In the genomic region with DNA sequence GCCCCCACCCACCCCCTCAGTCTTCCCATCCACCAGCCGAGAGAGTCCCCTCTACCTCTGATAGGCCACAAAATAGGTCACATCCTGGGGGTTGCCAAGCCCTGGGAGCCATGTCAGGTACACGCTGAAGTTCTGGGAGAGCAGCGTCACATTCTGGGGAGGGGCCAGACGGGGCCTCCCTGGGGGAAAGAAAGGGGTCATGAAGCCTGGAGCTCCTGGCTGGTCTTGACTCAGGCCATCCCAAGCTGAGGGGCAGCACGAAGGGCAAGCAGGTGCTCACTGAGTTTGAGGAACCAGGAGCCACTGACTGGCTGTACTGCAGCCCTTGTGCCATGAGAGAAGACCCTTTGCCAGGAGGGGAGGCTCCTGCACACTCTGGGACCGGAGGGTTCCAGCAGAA, we compare ENCODE assay signal across 24 cellular contexts. TPM values are rescaled to one million over a fixed set of nuclear protein-coding genes. Genes with fewer than 3 reads are reported as not detected.
DNase-seq lines count a peak whose midpoint lies in the region; ATAC-seq, FAIRE-seq and TF ChIP-seq lines count a peak whose summit lies in the region.
"Had no signal": no experiment of that assay in that cellular context is flagged by ENCODE, and none has a peak within 500 bp of the region (broad histone marks: within the 10 kb centered on the region; RNA-seq: fewer than 3 reads in every experiment).

No MANE protein-coding gene starts in this region.

- H3K36me3 ChIP-seq in heart right ventricle (no peaks in the 10 kb centered on the region), Karpas-422 (ENCODE audit: insufficient read depth, low read length) (no peaks in the 10 kb centered on the region), pancreas (no peaks in the 10 kb centered on the region)
- H3K36me3 ChIP-seq: HAP-1 had no signal

- H3K4me3 ChIP-seq in heart right ventricle (no peak overlapping the region), Karpas-422 (ENCODE audit: low read length) (no peak overlapping the region), pancreas (no peak overlapping the region)
- H3K4me3 ChIP-seq: A549, BLaER1, HAP-1 had no signal

- no peaks in the 10 kb centered on the region; the same call in 1 of the 2 replicates for H4K20me1 ChIP-seq in Karpas-422 (ENCODE audit: insufficient read depth, low read depth, low read length)

- H3K27ac ChIP-seq in heart right ventricle (no peak overlapping the region), Karpas-422 (ENCODE audit: low read length) (no peak overlapping the region), pancreas (peak overlapping the region; percentile 13 to 55 (median 28))
- H3K27ac ChIP-seq: A549, BLaER1, C4-2B had no signal

- no peak overlapping the region for H3K4me2 ChIP-seq in Karpas-422 (ENCODE audit: low read depth, low read length, poor library complexity, severe bottlenecking)
- H3K4me2 ChIP-seq: A549, BLaER1 had no signal

- DNase-seq in Right ventricle myocardium inferior (ENCODE audit: missing footprints): peak; percentile 39
- DNase-seq in heart right ventricle: no peak
- DNase-seq in Karpas-422: peak; percentile 9
- peak; percentile 37 for DNase-seq in ecto neural progenitor cell (ENCODE audit: low spot score)
- no peak for DNase-seq in pancreas
- no peak for DNase-seq in NCI-H187 treated with DMSO at 0.1 percent for 48 hours (lab: John Stamatoyannopoulos, UW)
- DNase-seq in NCI-H2081 (lab: John Stamatoyannopoulos, UW): no peak
- no peak for DNase-seq in cerebellum (ENCODE audit: low spot score)
- DNase-seq: 8988T; ACHN; Caco-2; CD4-positive, CD25-positive, alpha-beta regulatory T cell; CD8-positive, alpha-beta T cell; DMS153; DND-41; GOT3; HFFc6 had no signal

- H3K9ac ChIP-seq in Karpas-422 (ENCODE audit: low read length): no peak overlapping the region
- H3K9ac ChIP-seq: BLaER1 had no signal

- TF ChIP-seq CTCF in heart right ventricle (IDR thresholded peaks at IDR 0.05): no peak
- TF ChIP-seq CTCF in pancreas (IDR thresholded peaks at IDR 0.05): no peak

- peaks cover 53% of the 10 kb centered on the region for H3K79me2 ChIP-seq in Karpas-422 (ENCODE audit: low read length)

- H3K27me3 ChIP-seq in heart right ventricle: peaks cover 0 to 5% (median 0%) of the 10 kb centered on the region in 7 donors
- H3K27me3 ChIP-seq in Karpas-422 (ENCODE audit: low read length): no peaks in the 10 kb centered on the region
- H3K27me3 ChIP-seq in pancreas: no peaks in the 10 kb centered on the region

- no peaks in the 10 kb centered on the region for H3K9me2 ChIP-seq in Karpas-422 (replicated peaks; ENCODE audit: insufficient read depth, low read length)

- H3K4me1 ChIP-seq in heart right ventricle (no peaks in the 10 kb centered on the region), Karpas-422 (ENCODE audit: low read length) (peaks cover 21% of the 10 kb centered on the region), pancreas (peaks cover 18 to 34% (median 33%) of the 10 kb centered on the region in 3 donors)
- H3K4me1 ChIP-seq: A549 had no signal

- H2AFZ ChIP-seq in Karpas-422 (ENCODE audit: low read length): no peak overlapping the region

- no peaks in the 10 kb centered on the region for H3K9me3 ChIP-seq in heart right ventricle
- no peaks in the 10 kb centered on the region for H3K9me3 ChIP-seq in Karpas-422 (ENCODE audit: low read length)
- H3K9me3 ChIP-seq in pancreas: no peaks in the 10 kb centered on the region
- H3K9me3 ChIP-seq: A549, BLaER1, Caco-2, HAP-1 had no signal

- no peak for FAIRE-seq in pancreas (lab: Jason Lieb, UNC)
- FAIRE-seq: A549, G401.6, GM12892, H54 had no signal

- ATAC-seq in Right ventricle myocardium inferior (no peak), heart right ventricle (no peak), pancreas (no peak)
- ATAC-seq: A549; CD8-positive, alpha-beta T cell had no signal

- WGBS in heart right ventricle, 2 donors: 82 to 84% methylated on average over 6 of the region's 6 CpGs
- 85 to 92% methylated on average over 6 of the region's 6 CpGs for WGBS in pancreas, 2 donors

- intact Hi-C loops in Right ventricle myocardium inferior (cut with DNase I) (no loop called here), heart right ventricle (cut with DNase I) (no loop called here), pancreas (cut with DNase I) (loop anchor here in 1 of 3 donors (10.0 kb wide), 1 partner anchor 106 kb away; no protein-coding TSS in a partner anchor)

RNA-seq across cellular contexts. Expression of a gene that starts 6.4 kb away (rescaled TPM):
- total RNA-seq in Right ventricle myocardium inferior (2.8 TPM), heart right ventricle (1 to 10 TPM; 2.0 to 3.7 (median 2.6) TPM), pancreas (1 to 10 TPM; 3.0 to 8.4 (median 4.7) TPM), cerebellum (0.54 TPM)
- polyA plus RNA-seq in heart right ventricle (1 to 10 TPM in 1 of 2 donors, under 1 TPM in 1; 0.51 to 1.2 TPM), pancreas (1 to 10 TPM; 2.3 to 3.4 TPM)
- total RNA-seq in Karpas-422 (2014; rRNA removed; shearing (Covaris generic); ENCODE audit: low replicate concordance): 17.7 and 18.1 TPM in 2 replicates
- total RNA-seq: HFFc6 had no signal

RNA-seq across cellular contexts. Expression of a gene that starts 37.7 kb away (rescaled TPM):
- total RNA-seq in Right ventricle myocardium inferior (0.24 TPM), heart right ventricle (1 to 10 TPM in 1 of 10 donors, under 1 TPM in 8, not detected in 1; 0.13 to 1.6 (median 0.31) TPM), pancreas (100 to 1,000 TPM in 4 of 6 donors, 10 to 100 TPM in 2; 62.5 to 164 (median 123) TPM), cerebellum (not detected)
- polyA plus RNA-seq in heart right ventricle (under 1 TPM; 0.07 to 0.29 TPM), pancreas (10 to 100 TPM; 68.8 to 87.5 TPM)
- total RNA-seq in Karpas-422 (2014; rRNA removed; shearing (Covaris generic); ENCODE audit: low replicate concordance): not detected in 2 replicates
- total RNA-seq: CD4-positive, CD25-positive, alpha-beta regulatory T cell; CD8-positive, alpha-beta T cell; HFFc6 had no signal
- polyA plus RNA-seq: CD4-positive, CD25-positive, alpha-beta regulatory T cell had no signal

Comparison
In these comparisons a context has a peak if more than half of its experiments do, and no peak if none do; other contexts are left out.
1. DNase-seq: peak in Right ventricle myocardium inferior (single experiment), Karpas-422 (single experiment) and ecto neural progenitor cell (single experiment); none in heart right ventricle (0 of 2), pancreas (0 of 6), NCI-H187 treated with DMSO at 0.1 percent for 48 hours (single experiment), NCI-H2081 (0 of 2) and cerebellum (single experiment).
2. H3K27ac ChIP-seq: peak in pancreas (4 of 4); none in heart right ventricle (0 of 10) and Karpas-422 (single experiment).
3. RNA of a gene that starts 37.7 kb away (total RNA-seq): 62.5 to 164 TPM in pancreas; 0.13 to 1.6 TPM in heart right ventricle, 0.24 TPM in Right ventricle myocardium inferior (single experiment), not detected in Karpas-422 and not detected in cerebellum (single experiment); every median in the first group is over 10 times any median in the second.